In genomic region chr19:43533546-43534304, GRCh38 we compare ENCODE assay signal across 8 cellular contexts. TPM values are rescaled to one million over a fixed set of nuclear protein-coding genes. Genes with fewer than 3 reads are reported as not detected.
DNase-seq lines count a peak whose midpoint lies in the region; ATAC-seq and TF ChIP-seq lines count a peak whose summit lies in the region.

No MANE protein-coding gene starts in this region.

- H3K9me3 ChIP-seq in T-helper 17 cell (ENCODE audit: control insufficient read depth, low read length, poor library complexity, severe bottlenecking): no peaks in the 10 kb centered on the region
- peaks cover 5% of the 10 kb centered on the region for H3K9me3 ChIP-seq in left ventricle myocardium inferior (replicated peaks)
- peaks cover 0 to 3% (median under 1%) of the 10 kb centered on the region in 4 donors for H3K9me3 ChIP-seq in upper lobe of left lung

- H3K36me3 ChIP-seq in left ventricle myocardium inferior (peaks cover 13% of the 10 kb centered on the region), upper lobe of left lung (peaks cover 0 to 12% (median 6%) of the 10 kb centered on the region in 4 donors)

- no peaks in the 10 kb centered on the region for H3K27me3 Mint-ChIP-seq in T-helper 17 cell

- H3K27me3 ChIP-seq in left ventricle myocardium inferior (ENCODE audit: low read depth): no peaks in the 10 kb centered on the region
- no peaks in the 10 kb centered on the region for H3K27me3 ChIP-seq in upper lobe of left lung

- no peak for TF ChIP-seq EP300 in upper lobe of left lung (IDR thresholded peaks at IDR 0.05)

- peak overlapping the region; percentile 82 for H3K27ac Mint-ChIP-seq in T-helper 17 cell

- intact Hi-C loops in left ventricle myocardium inferior (cut with micrococcal nuclease): no loop called here
- intact Hi-C loops in posterior vena cava (cut with DNase I): loop anchor here in 1 of 2 donors (10.0 kb wide), 1 partner anchor 61 kb away; the partner anchor contains the start of genes IRGQ and ZNF576

- TF ChIP-seq CTCF in GM10266 (IDR thresholded peaks at IDR 0.05; ENCODE audit: control insufficient read depth, insufficient read depth, low read depth, missing control alignments): no peak
- no peak for TF ChIP-seq CTCF in left ventricle myocardium inferior (IDR thresholded peaks at IDR 0.05; ENCODE audit: borderline replicate concordance)
- no peak for TF ChIP-seq CTCF in upper lobe of left lung (IDR thresholded peaks at IDR 0.05)

- DNase-seq in GM10266 (ENCODE audit: extremely low spot score): peak; percentile 99
- peak; percentile 95 for DNase-seq in NCI-H146 treated with DMSO at 0.1 percent for 48 hours (lab: John Stamatoyannopoulos, UW; ENCODE audit: unreplicated experiment)
- DNase-seq in T-helper 17 cell: peak; percentile 85 to 89 (median 87)
- DNase-seq in left ventricle myocardium inferior: peak; percentile 97
- peak; percentile 99 for DNase-seq in posterior vena cava (ENCODE audit: low spot score)
- peak; percentile 95 to 100 for DNase-seq in upper lobe of left lung

- no peaks in the 10 kb centered on the region for H3K36me3 Mint-ChIP-seq in T-helper 17 cell (ENCODE audit: low read depth)

- 0 to 2% methylated on average over 12 to 34 of the region's 41 CpGs for WGBS in upper lobe of left lung, 2 donors

- peaks cover 32% of the 10 kb centered on the region for H3K4me1 ChIP-seq in left ventricle myocardium inferior
- peaks cover 14 to 28% (median 18%) of the 10 kb centered on the region in 4 donors for H3K4me1 ChIP-seq in upper lobe of left lung

- peak overlapping the region; percentile 89 for H3K4me3 Mint-ChIP-seq in T-helper 17 cell

- H3K4me3 ChIP-seq in left ventricle myocardium inferior (peak overlapping the region; percentile 77), upper lobe of left lung (peak overlapping the region; percentile 47 to 81 (median 62))

- H3K4me1 Mint-ChIP-seq in T-helper 17 cell: peaks cover 16% of the 10 kb centered on the region

- peak overlapping the region; percentile 98 for H3K27ac ChIP-seq in angular gyrus (ENCODE audit: low read depth, low read length)
- peak overlapping the region; percentile 96 for H3K27ac ChIP-seq in left ventricle myocardium inferior (replicated peaks)
- peak overlapping the region; percentile 84 to 89 (median 88) for H3K27ac ChIP-seq in upper lobe of left lung

- ATAC-seq in HG02798 (IDR thresholded peaks at IDR 0.05; ENCODE audit: poor library complexity, unreplicated experiment) (peak; percentile 52), T-helper 17 cell (peak; percentile 79), upper lobe of left lung (ENCODE audit: low FRiP score in 2 of 2) (peak; percentile 94 to 95)

- no peak for TF ChIP-seq POLR2A in upper lobe of left lung (IDR thresholded peaks at IDR 0.05)

RNA-seq across cellular contexts. Expression of gene ZNF575, which starts 0.7 kb away (rescaled TPM):
- 1 to 10 TPM; 4.0 to 4.3 TPM for total RNA-seq in T-helper 17 cell
- total RNA-seq in left ventricle myocardium inferior: 1.1 TPM
- 1 to 10 TPM; 2.1 to 3.4 TPM for total RNA-seq in posterior vena cava
- 1 to 10 TPM in 4 of 6 donors, under 1 TPM in 1, not detected in 1; 0.76 to 4.4 (median 2.7) TPM for total RNA-seq in upper lobe of left lung

RNA-seq across cellular contexts. Expression of gene ETHE1, which starts 6.7 kb away (rescaled TPM):
- total RNA-seq in T-helper 17 cell: 10 to 100 TPM; 21.0 to 30.3 TPM
- 14.6 TPM for total RNA-seq in left ventricle myocardium inferior
- total RNA-seq in posterior vena cava: 10 to 100 TPM; 19.8 to 27.9 TPM
- 10 to 100 TPM; 27.4 to 69.2 (median 41.4) TPM for total RNA-seq in upper lobe of left lung

RNA-seq across cellular contexts. Expression of gene PHLDB3, which starts 29.2 kb away (rescaled TPM):
- total RNA-seq in T-helper 17 cell (10 to 100 TPM; 24.2 to 40.5 TPM), left ventricle myocardium inferior (4.5 TPM), posterior vena cava (1 to 10 TPM; 7.1 to 8.7 TPM), upper lobe of left lung (10 to 100 TPM in 4 of 6 donors, 1 to 10 TPM in 2; 1.8 to 22.6 (median 13.8) TPM)

RNA-seq across cellular contexts. Expression of gene XRCC1, which starts 41.6 kb away (rescaled TPM):
- 10 to 100 TPM; 37.9 to 38.9 TPM for total RNA-seq in T-helper 17 cell
- 12.8 TPM for total RNA-seq in left ventricle myocardium inferior
- total RNA-seq in posterior vena cava: 10 to 100 TPM; 13.7 to 14.2 TPM
- total RNA-seq in upper lobe of left lung: 10 to 100 TPM; 24.2 to 30.1 (median 26.4) TPM

RNA-seq across cellular contexts. Expression of gene PINLYP, which starts 41.9 kb away (rescaled TPM):
- total RNA-seq in T-helper 17 cell (1 to 10 TPM in 1 of 2 donors, under 1 TPM in 1; 0.52 to 1.5 TPM), left ventricle myocardium inferior (1.0 TPM), posterior vena cava (10 to 100 TPM in 1 of 2 donors, 1 to 10 TPM in 1; 9.1 to 12.8 TPM), upper lobe of left lung (1 to 10 TPM; 1.8 to 9.4 (median 4.1) TPM)

Comparison
In these comparisons a context has a peak if more than half of its experiments do, and no peak if none do; other contexts are left out.
1. Peak in every context shown above with its lines: DNase-seq, ATAC-seq, H3K4me3 ChIP-seq and H3K27ac ChIP-seq.